Comparison of ENCODE assay signal across 8 cellular contexts in the genomic region with DNA sequence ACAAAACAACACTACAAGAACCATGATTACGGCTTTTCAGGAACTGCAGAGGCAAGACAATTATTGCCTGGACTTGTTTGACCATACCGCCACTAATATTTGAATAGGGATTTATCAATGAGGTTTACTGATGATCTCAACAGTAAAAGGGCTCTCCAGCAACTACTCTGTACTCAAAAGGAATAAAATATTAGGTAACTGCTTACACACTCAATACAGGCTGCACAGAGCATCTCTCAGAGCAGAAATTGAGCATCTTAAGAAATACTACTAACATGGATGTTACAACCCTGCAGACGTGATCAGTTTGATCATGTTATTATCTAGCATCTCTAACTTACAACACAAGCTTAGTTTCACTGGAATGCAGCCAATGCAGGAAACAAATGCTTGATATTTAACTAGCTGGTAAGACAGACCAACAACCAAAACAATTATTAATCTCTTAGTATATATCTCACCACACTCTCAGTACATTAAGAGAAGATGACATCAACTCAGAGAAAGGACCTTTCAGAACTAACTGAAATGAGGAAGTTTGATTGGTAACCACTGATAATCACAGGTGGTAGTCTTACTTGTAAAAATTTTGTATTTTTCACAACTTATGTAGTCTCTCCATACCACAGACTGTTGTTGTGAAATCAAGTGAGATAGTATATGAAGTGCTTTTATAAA. TPM values are rescaled to one million over a fixed set of nuclear protein-coding genes. Genes with fewer than 3 reads are reported as not detected.
DNase-seq lines count a peak whose midpoint lies in the region; ATAC-seq and TF ChIP-seq lines count a peak whose summit lies in the region.

No MANE protein-coding gene starts in this region.

- H3K4me1 ChIP-seq in hepatocyte (ENCODE audit: insufficient read depth) (peaks cover 41% of the 10 kb centered on the region), right cardiac atrium (ENCODE audit: control insufficient read depth, insufficient read depth, low read length) (peaks cover 12% of the 10 kb centered on the region)

- no peaks in the 10 kb centered on the region for H3K27me3 ChIP-seq in hepatocyte
- no peaks in the 10 kb centered on the region for H3K27me3 ChIP-seq in right cardiac atrium (ENCODE audit: control insufficient read depth, insufficient read depth)

- intact Hi-C loops in right cardiac atrium (cut with DNase I), result no loop called here
- intact Hi-C loops in left cardiac atrium (cut with DNase I), result no loop called here

- WGBS in hepatocyte (ENCODE audit: low lambda C conversion rate, missing lambda C conversion rate), result 67% methylated on average over 3 of the region's 3 CpGs
- 70% methylated on average over 3 of the region's 3 CpGs for WGBS in right cardiac atrium

- no peaks in the 10 kb centered on the region for H3K36me3 ChIP-seq in hepatocyte (replicated peaks; ENCODE audit: insufficient read depth, low read depth)

- H4K20me1 ChIP-seq in hepatocyte (ENCODE audit: insufficient read depth, poor library complexity, severe bottlenecking), result peaks cover 100% of the 10 kb centered on the region

- H3K9me2 ChIP-seq in hepatocyte (replicated peaks; ENCODE audit: insufficient read depth), result no peaks in the 10 kb centered on the region

- peaks cover 100% of the 10 kb centered on the region for H3K79me2 ChIP-seq in hepatocyte

- H3K4me3 ChIP-seq in hepatocyte, result no peak overlapping the region
- no peak overlapping the region for H3K4me3 ChIP-seq in right cardiac atrium (ENCODE audit: low read length)

- DNase-seq in EH (ENCODE audit: low read depth) (peak; percentile 44), NCI-H146 treated with DMSO at 0.1 percent for 48 hours (lab: John Stamatoyannopoulos, UW; ENCODE audit: unreplicated experiment) (peak; percentile 35), hepatocyte (ENCODE audit: low spot score) (no peak), SW 1271 (lab: John Stamatoyannopoulos, UW) (no peak), right cardiac atrium (no peak), left cardiac atrium (no peak), COLO668 (lab: John Stamatoyannopoulos, UW; ENCODE audit: unreplicated experiment) (no peak)

- H3K9me3 ChIP-seq in hepatocyte (ENCODE audit: low read depth), result no peaks in the 10 kb centered on the region
- H3K9me3 ChIP-seq in right cardiac atrium (ENCODE audit: control insufficient read depth, low read length), result no peaks in the 10 kb centered on the region

- no peak overlapping the region for H3K4me2 ChIP-seq in hepatocyte

- TF ChIP-seq CTCF in hepatocyte (IDR thresholded peaks at IDR 0.05; ENCODE audit: poor library complexity), result no peak

- ATAC-seq in GM21737 (IDR thresholded peaks at IDR 0.05; ENCODE audit: unreplicated experiment) (peak; percentile 72), right cardiac atrium (no peak), left cardiac atrium (no peak)

- no peak overlapping the region for H2AFZ ChIP-seq in hepatocyte

- H3K27ac ChIP-seq in hepatocyte, result peak overlapping the region; percentile 2
- no peak overlapping the region for H3K27ac ChIP-seq in right cardiac atrium (ENCODE audit: low read length)

RNA-seq across cellular contexts. Expression of a gene that starts 52.2 kb away (rescaled TPM):
- total RNA-seq in hepatocyte, result 97.4 and 98.9 TPM in 2 replicates
- polyA plus RNA-seq in hepatocyte, result 63.2 and 68.6 TPM in 2 replicates
- total RNA-seq in right cardiac atrium, result 10 to 100 TPM; 76.5 to 77.2 (median 77.0) TPM
- 21.2 TPM for polyA plus RNA-seq in right cardiac atrium
- 10 to 100 TPM; 71.3 to 75.1 TPM for total RNA-seq in left cardiac atrium

Comparison
In these comparisons a context has a peak if more than half of its experiments do, and no peak if none do; other contexts are left out.
1. DNase-seq: peak in EH (single experiment) and NCI-H146 treated with DMSO at 0.1 percent for 48 hours (single experiment); none in hepatocyte (single experiment), SW 1271 (0 of 2), right cardiac atrium (0 of 3), left cardiac atrium (single experiment) and COLO668 (single experiment).